ENCODE assay signal across 22 cellular contexts in genomic region chrX:53383376-53384087, GRCh38. TPM values are rescaled to one million over a fixed set of nuclear protein-coding genes. Genes with fewer than 3 reads are reported as not detected.
A peak's percentile ranks its signal among the peaks of the same experiment; 100 is the strongest.
DNase-seq lines count a peak whose midpoint lies in the region; TF ChIP-seq lines count a peak whose summit lies in the region.
"Had no signal": no experiment of that assay in that cellular context is flagged by ENCODE, and none has a peak within 500 bp of the region (broad histone marks: within the 10 kb centered on the region; RNA-seq: fewer than 3 reads in every experiment).

No MANE protein-coding gene starts in this region.

- no peaks in the 10 kb centered on the region for H3K27me3 ChIP-seq in colonic mucosa
- H3K27me3 ChIP-seq: neural progenitor cell, Peyer's patch, vagina had no signal

- no peak overlapping the region for H3K4me3 Mint-ChIP-seq in activated naive CD4-positive, alpha-beta T cell treated with anti-CD3 and anti-CD28 coated beads for 36 hours
- H3K4me3 Mint-ChIP-seq in HFFc6: no peak overlapping the region
- no peak overlapping the region for H3K4me3 Mint-ChIP-seq in nephron
- no peak overlapping the region for H3K4me3 Mint-ChIP-seq in CD14-positive monocyte
- H3K4me3 Mint-ChIP-seq: activated T-helper 1 cell treated with anti-CD3 and anti-CD28 coated beads, Interleukin-12 subunit alpha, Interleukin-12 subunit beta, Interleukin-2, Interleukin-4 antibody, amounts not matched to agents 30 ng/mL and 10 ng/mL and 1 ng/mL, durations not matched to agents 14 hours and 24 hours and 36 hours; H9; IgD-negative memory B cell; memory B cell; neural progenitor cell had no signal

- H3K27ac Mint-ChIP-seq in activated naive CD4-positive, alpha-beta T cell treated with anti-CD3 and anti-CD28 coated beads for 36 hours: peak overlapping the region; percentile 69
- H3K27ac Mint-ChIP-seq in HFFc6 (peak overlapping the region; percentile 53), nephron (peak overlapping the region in 2 of 3 experiments; percentile 27 to 85), CD14-positive monocyte (peak overlapping the region in 2 of 7 donors; percentile 6 to 69)
- H3K27ac Mint-ChIP-seq: activated T-helper 1 cell treated with anti-CD3 and anti-CD28 coated beads, Interleukin-12 subunit alpha, Interleukin-12 subunit beta, Interleukin-2, Interleukin-4 antibody, amounts not matched to agents 30 ng/mL and 10 ng/mL and 1 ng/mL, durations not matched to agents 14 hours and 24 hours and 36 hours; H9; IgD-negative memory B cell; memory B cell; neural progenitor cell had no signal

- no peak for TF ChIP-seq CTCF in HFFc6 (IDR thresholded peaks at IDR 0.05)
- no peak for TF ChIP-seq CTCF in choroid plexus epithelial cell (conservative IDR thresholded peaks at IDR 0.05; ENCODE audit: low read depth, low read length)
- TF ChIP-seq CTCF in nephron (IDR thresholded peaks at IDR 0.05; ENCODE audit: unreplicated experiment in 3 of 3): no peak
- no peak for TF ChIP-seq CTCF in CD14-positive monocyte (IDR thresholded peaks at IDR 0.05)
- no peak for TF ChIP-seq CTCF in colonic mucosa (IDR thresholded peaks at IDR 0.05)

- peaks cover 17% of the 10 kb centered on the region for H3K36me3 Mint-ChIP-seq in activated naive CD4-positive, alpha-beta T cell treated with anti-CD3 and anti-CD28 coated beads for 36 hours (ENCODE audit: low read depth)
- peaks cover 5% of the 10 kb centered on the region; the same call in 1 of the 2 replicates for H3K36me3 Mint-ChIP-seq in HFFc6 (ENCODE audit: low read depth)
- peaks cover 52% of the 10 kb centered on the region for H3K36me3 Mint-ChIP-seq in nephron (ENCODE audit: low read depth)
- H3K36me3 Mint-ChIP-seq in CD14-positive monocyte: peaks cover 51 to 92% of the 10 kb centered on the region in 2 donors

- no peaks in the 10 kb centered on the region for H3K9me3 Mint-ChIP-seq in activated naive CD4-positive, alpha-beta T cell treated with anti-CD3 and anti-CD28 coated beads for 36 hours
- H3K9me3 Mint-ChIP-seq in HFFc6 (no peaks in the 10 kb centered on the region), nephron (no peaks in the 10 kb centered on the region), CD14-positive monocyte (no peaks in the 10 kb centered on the region)
- H3K9me3 Mint-ChIP-seq: activated T-helper 1 cell treated with anti-CD3 and anti-CD28 coated beads, Interleukin-12 subunit alpha, Interleukin-12 subunit beta, Interleukin-2, Interleukin-4 antibody, amounts not matched to agents 30 ng/mL and 10 ng/mL and 1 ng/mL, durations not matched to agents 14 hours and 24 hours and 36 hours; IgD-negative memory B cell; memory B cell had no signal

- no peaks in the 10 kb centered on the region for H3K27me3 Mint-ChIP-seq in activated naive CD4-positive, alpha-beta T cell treated with anti-CD3 and anti-CD28 coated beads for 36 hours (ENCODE audit: low read depth)
- H3K27me3 Mint-ChIP-seq in HFFc6 (ENCODE audit: insufficient read depth) (no peaks in the 10 kb centered on the region; the same call in 1 of the 2 replicates), nephron (ENCODE audit: low read depth) (no peaks in the 10 kb centered on the region), CD14-positive monocyte (ENCODE audit: low read depth in 3 of 3) (no peaks in the 10 kb centered on the region)
- H3K27me3 Mint-ChIP-seq: IgD-negative memory B cell, memory B cell had no signal

- H3K27ac ChIP-seq in colonic mucosa: no peak overlapping the region
- H3K27ac ChIP-seq: neural progenitor cell, Peyer's patch, SK-N-MC, vagina had no signal

- H3K4me3 ChIP-seq in choroid plexus epithelial cell (ENCODE audit: low read depth, low read length) (no peak overlapping the region), colonic mucosa (no peak overlapping the region)
- H3K4me3 ChIP-seq: neural progenitor cell, Peyer's patch, SK-N-MC, vagina had no signal

- H3K4me1 ChIP-seq in colonic mucosa: no peaks in the 10 kb centered on the region
- H3K4me1 ChIP-seq: neural progenitor cell, Peyer's patch, vagina had no signal

- intact Hi-C loops in activated naive CD4-positive, alpha-beta T cell treated with anti-CD3 and anti-CD28 coated beads for 36 hours (cut with micrococcal nuclease): no loop called here
- intact Hi-C loops in CD14-positive monocyte (cut with micrococcal nuclease): no loop called here
- intact Hi-C loops in colonic mucosa (cut with DNase I): no loop called here

- H3K9ac ChIP-seq in colonic mucosa (ENCODE audit: low read depth in 2 of 2, low read length in 2 of 2): no peak overlapping the region
- H3K9ac ChIP-seq: neural progenitor cell had no signal

- CTCF ChIA-PET in activated naive CD4-positive, alpha-beta T cell treated with anti-CD3 and anti-CD28 coated beads for 36 hours (lab: Charles Lee): no interaction called here

- no peaks in the 10 kb centered on the region for H3K36me3 ChIP-seq in colonic mucosa

- no peaks in the 10 kb centered on the region for H3K9me3 ChIP-seq in colonic mucosa
- H3K9me3 ChIP-seq: Peyer's patch, vagina had no signal

- H3K4me1 Mint-ChIP-seq in activated naive CD4-positive, alpha-beta T cell treated with anti-CD3 and anti-CD28 coated beads for 36 hours (ENCODE audit: low read depth): no peaks in the 10 kb centered on the region
- H3K4me1 Mint-ChIP-seq in HFFc6 (ENCODE audit: low read depth) (peaks cover 12% of the 10 kb centered on the region), nephron (no peaks in the 10 kb centered on the region), CD14-positive monocyte (no peaks in the 10 kb centered on the region)
- H3K4me1 Mint-ChIP-seq: H9, IgD-negative memory B cell, memory B cell, neural progenitor cell had no signal

- no peak for DNase-seq in activated naive CD4-positive, alpha-beta T cell treated with anti-CD3 and anti-CD28 coated beads for 36 hours
- DNase-seq in activated naive CD4-positive, alpha-beta T cell treated with Interleukin-2 at 50 U/mL for 16 hours: no peak
- DNase-seq in HFFc6 (no peak), choroid plexus epithelial cell (ENCODE audit: low read depth) (peak; percentile 4), CD14-positive monocyte (ENCODE audit: low spot score) (no peak), SHP77 treated with DMSO at 0.1 percent for 48 hours (lab: John Stamatoyannopoulos, UW) (no peak), colonic mucosa (no peak)
- DNase-seq: ACHN; DMS53; H9; MM.1S; NCI-H187; NCI-H226; Peyer's patch; stimulated activated CD8-positive, alpha-beta memory T cell treated with anti-CD3 and anti-CD28 coated beads, Interleukin-4, amount 100 ng/mL, for 48 hours had no signal

RNA-seq across cellular contexts. Expression of gene SMC1A, which starts 38.9 kb away (rescaled TPM):
- 100 to 1,000 TPM; 169 to 170 TPM for total RNA-seq in activated naive CD4-positive, alpha-beta T cell treated with anti-CD3 and anti-CD28 coated beads for 36 hours
- total RNA-seq in HFFc6 (2021; fragmentation: NEBNext Ultra II Directional; extraction: Animal tissue kit (Norgen Biotek cat#: 25700)): 10 to 100 TPM; 40.5 to 62.0 (median 58.4) TPM
- polyA plus RNA-seq in CD14-positive monocyte: 10 to 100 TPM; 25.6 to 53.2 TPM
- 100 to 1,000 TPM in 1 of 2 donors, 10 to 100 TPM in 1; 68.4 to 124 TPM for total RNA-seq in colonic mucosa

RNA-seq across cellular contexts. Expression of gene RIBC1, which starts 39.1 kb away (rescaled TPM):
- total RNA-seq in activated naive CD4-positive, alpha-beta T cell treated with anti-CD3 and anti-CD28 coated beads for 36 hours: under 1 TPM; 0.48 to 0.67 TPM
- under 1 TPM; 0.21 to 0.43 (median 0.36) TPM for total RNA-seq in HFFc6 (2021; fragmentation: NEBNext Ultra II Directional; extraction: Animal tissue kit (Norgen Biotek cat#: 25700))
- under 1 TPM in 1 of 2 donors, not detected in 1; 0.31 TPM for polyA plus RNA-seq in CD14-positive monocyte
- total RNA-seq in colonic mucosa: under 1 TPM; 0.66 to 0.72 TPM
- total RNA-seq: vagina had no signal

RNA-seq across cellular contexts. Expression of gene HSD17B10, which starts 50.6 kb away (rescaled TPM):
- 10 to 100 TPM; 69.2 to 75.2 TPM for total RNA-seq in activated naive CD4-positive, alpha-beta T cell treated with anti-CD3 and anti-CD28 coated beads for 36 hours
- total RNA-seq in HFFc6 (2021; fragmentation: NEBNext Ultra II Directional; extraction: Animal tissue kit (Norgen Biotek cat#: 25700)): 10 to 100 TPM; 78.0 to 94.9 (median 79.0) TPM
- polyA plus RNA-seq in CD14-positive monocyte: 100 to 1,000 TPM; 136 to 163 TPM
- 100 to 1,000 TPM in 1 of 2 donors, 10 to 100 TPM in 1; 78.7 to 172 TPM for total RNA-seq in colonic mucosa
